Comparison of ENCODE assay signal across 6 cellular contexts in the genomic region with DNA sequence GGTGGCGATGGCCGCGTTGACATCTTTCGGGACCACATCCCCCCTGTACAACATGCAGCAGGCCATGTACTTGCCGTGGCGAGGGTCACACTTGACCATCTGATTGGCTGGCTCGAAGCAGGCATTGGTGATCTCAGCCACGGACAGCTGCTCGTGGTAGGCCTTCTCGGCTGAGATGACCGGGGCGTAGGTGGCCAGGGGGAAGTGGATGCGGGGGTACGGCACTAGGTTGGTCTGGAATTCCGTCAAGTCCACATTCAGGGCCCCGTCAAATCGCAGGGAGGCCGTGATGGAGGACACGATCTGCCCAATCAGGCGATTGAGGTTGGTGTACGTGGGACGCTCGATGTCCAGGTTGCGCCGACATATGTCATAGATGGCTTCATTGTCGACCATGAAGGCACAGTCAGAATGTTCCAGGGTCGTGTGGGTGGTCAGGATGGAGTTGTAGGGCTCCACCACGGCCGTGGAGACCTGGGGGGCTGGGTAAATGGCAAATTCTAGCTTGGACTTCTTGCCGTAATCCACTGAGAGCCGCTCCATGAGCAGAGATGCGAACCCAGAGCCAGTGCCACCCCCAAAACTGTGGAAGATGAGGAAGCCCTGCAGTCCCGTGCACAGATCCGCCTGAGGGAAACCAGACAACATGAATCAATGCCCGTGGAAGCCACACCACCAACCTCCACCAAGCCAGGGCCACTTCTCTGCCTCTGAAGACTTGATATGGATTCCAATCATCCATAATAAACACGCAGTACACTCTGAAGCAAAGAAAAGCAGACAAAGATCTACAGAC. TPM values are rescaled to one million over a fixed set of nuclear protein-coding genes. Genes with fewer than 3 reads are reported as not detected.
"Had no signal": no experiment of that assay in that cellular context is flagged by ENCODE, and none has a peak within 500 bp of the region (broad histone marks: within the 10 kb centered on the region; RNA-seq: fewer than 3 reads in every experiment).

No MANE protein-coding gene starts in this region.

RNA-seq across cellular contexts. Expression of a gene that starts 4.4 kb away (rescaled TPM):
- total RNA-seq: LHCN-M2, MCF 10A, NCI-H460, OCI-LY7, PC-9, SJCRH30 had no signal
